In the genomic region with DNA sequence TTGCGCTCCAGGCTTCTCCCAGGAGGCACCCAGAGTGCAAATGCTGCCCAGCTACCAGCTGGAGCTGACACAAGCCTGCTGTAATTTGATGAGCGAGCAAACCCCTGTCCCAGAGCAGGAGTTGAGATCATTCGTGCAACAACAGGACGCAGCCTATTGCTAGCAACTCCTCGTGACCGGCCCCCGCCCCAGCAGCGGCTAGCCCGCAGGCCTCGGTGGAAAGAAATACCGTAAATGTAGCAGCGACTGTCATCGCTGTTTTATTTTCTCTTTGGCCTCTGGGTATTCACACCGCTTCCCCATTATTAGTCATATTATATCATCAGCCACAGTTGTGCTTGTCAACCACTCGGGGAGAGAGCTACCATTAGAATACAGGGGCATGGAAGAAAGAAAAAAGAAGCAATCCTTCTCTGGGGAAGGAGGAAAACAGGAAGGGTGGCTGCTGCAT, we compare ENCODE assay signal across 2 cellular contexts.
TF ChIP-seq lines count a peak whose summit lies in the region.

No MANE protein-coding gene starts in this region.

TF ChIP-seq in neural cell, 6 proteins besides CTCF, POLR2A, EP300 and RAD21 (continued from another document):
- TF ChIP-seq, protein P1, sequence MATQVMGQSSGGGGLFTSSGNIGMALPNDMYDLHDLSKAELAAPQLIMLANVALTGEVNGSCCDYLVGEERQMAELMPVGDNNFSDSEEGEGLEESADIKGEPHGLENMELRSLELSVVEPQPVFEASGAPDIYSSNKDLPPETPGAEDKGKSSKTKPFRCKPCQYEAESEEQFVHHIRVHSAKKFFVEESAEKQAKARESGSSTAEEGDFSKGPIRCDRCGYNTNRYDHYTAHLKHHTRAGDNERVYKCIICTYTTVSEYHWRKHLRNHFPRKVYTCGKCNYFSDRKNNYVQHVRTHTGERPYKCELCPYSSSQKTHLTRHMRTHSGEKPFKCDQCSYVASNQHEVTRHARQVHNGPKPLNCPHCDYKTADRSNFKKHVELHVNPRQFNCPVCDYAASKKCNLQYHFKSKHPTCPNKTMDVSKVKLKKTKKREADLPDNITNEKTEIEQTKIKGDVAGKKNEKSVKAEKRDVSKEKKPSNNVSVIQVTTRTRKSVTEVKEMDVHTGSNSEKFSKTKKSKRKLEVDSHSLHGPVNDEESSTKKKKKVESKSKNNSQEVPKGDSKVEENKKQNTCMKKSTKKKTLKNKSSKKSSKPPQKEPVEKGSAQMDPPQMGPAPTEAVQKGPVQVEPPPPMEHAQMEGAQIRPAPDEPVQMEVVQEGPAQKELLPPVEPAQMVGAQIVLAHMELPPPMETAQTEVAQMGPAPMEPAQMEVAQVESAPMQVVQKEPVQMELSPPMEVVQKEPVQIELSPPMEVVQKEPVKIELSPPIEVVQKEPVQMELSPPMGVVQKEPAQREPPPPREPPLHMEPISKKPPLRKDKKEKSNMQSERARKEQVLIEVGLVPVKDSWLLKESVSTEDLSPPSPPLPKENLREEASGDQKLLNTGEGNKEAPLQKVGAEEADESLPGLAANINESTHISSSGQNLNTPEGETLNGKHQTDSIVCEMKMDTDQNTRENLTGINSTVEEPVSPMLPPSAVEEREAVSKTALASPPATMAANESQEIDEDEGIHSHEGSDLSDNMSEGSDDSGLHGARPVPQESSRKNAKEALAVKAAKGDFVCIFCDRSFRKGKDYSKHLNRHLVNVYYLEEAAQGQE (IDR thresholded peaks at IDR 0.05; ENCODE audit: borderline replicate concordance), result no peak
- TF ChIP-seq SMC3 (conservative IDR thresholded peaks at IDR 0.05; ENCODE audit: poor library complexity), result peak; percentile 20

TF ChIP-seq in WTC11, 78 proteins besides CTCF, POLR2A, EP300 and RAD21 (continued from another document):
- no peak for TF ChIP-seq RORB (CRISPR knock-in tag; IDR thresholded peaks at IDR 0.05)
